1 cellular context compared by ENCODE assay signal in genomic region chr12:122503147-122503751, GRCh38.
TF ChIP-seq lines count a peak whose summit lies in the region.

No MANE protein-coding gene starts in this region.

TF ChIP-seq in K562, 482 proteins besides CTCF, POLR2A, EP300 and RAD21:
- TF ChIP-seq TFAP4 (CRISPR knock-in tag; IDR thresholded peaks at IDR 0.05; ENCODE audit: borderline replicate concordance) (no peak), PHF21A (IDR thresholded peaks at IDR 0.05; ENCODE audit: borderline replicate concordance, low read depth) (no peak), SRF (CRISPR knock-in tag; IDR thresholded peaks at IDR 0.05) (peak in 1 of 2 experiments; percentile 82; a peak in 1 of 4 replicates), TAF15 (IDR thresholded peaks at IDR 0.05; ENCODE audit: low read depth, low read length) (no peak), MYNN (IDR thresholded peaks at IDR 0.05) (no peak), MYNN (CRISPR knock-in tag; IDR thresholded peaks at IDR 0.05) (no peak), ZBTB8A (IDR thresholded peaks at IDR 0.05; ENCODE audit: partially characterized antibody) (no peak), GABPB2 (CRISPR knock-in tag; conservative IDR thresholded peaks at IDR 0.05) (no peak), ZNF263 (CRISPR knock-in tag; IDR thresholded peaks at IDR 0.05; ENCODE audit: borderline replicate concordance) (no peak), POLR2H (tag; IDR thresholded peaks at IDR 0.05; ENCODE audit: low read depth) (peak; percentile 43; the same call in 1 of the 2 replicates), SLC30A9 (CRISPR knock-in tag; IDR thresholded peaks at IDR 0.05) (no peak), KLF6 (CRISPR knock-in tag; IDR thresholded peaks at IDR 0.05; ENCODE audit: borderline replicate concordance) (no peak), ZZZ3 (IDR thresholded peaks at IDR 0.05) (no peak), BRD9 (IDR thresholded peaks at IDR 0.05; ENCODE audit: low read depth, partially characterized antibody) (no peak), ZNF41 (CRISPR knock-in tag; conservative IDR thresholded peaks at IDR 0.05) (no peak), TARDBP (IDR thresholded peaks at IDR 0.05) (no peak), YBX1 (IDR thresholded peaks at IDR 0.05) (no peak)
- TF ChIP-seq, protein P1, sequence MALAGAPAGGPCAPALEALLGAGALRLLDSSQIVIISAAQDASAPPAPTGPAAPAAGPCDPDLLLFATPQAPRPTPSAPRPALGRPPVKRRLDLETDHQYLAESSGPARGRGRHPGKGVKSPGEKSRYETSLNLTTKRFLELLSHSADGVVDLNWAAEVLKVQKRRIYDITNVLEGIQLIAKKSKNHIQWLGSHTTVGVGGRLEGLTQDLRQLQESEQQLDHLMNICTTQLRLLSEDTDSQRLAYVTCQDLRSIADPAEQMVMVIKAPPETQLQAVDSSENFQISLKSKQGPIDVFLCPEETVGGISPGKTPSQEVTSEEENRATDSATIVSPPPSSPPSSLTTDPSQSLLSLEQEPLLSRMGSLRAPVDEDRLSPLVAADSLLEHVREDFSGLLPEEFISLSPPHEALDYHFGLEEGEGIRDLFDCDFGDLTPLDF (CRISPR knock-in tag; IDR thresholded peaks at IDR 0.05), result no peak
- TF ChIP-seq, protein P2, sequence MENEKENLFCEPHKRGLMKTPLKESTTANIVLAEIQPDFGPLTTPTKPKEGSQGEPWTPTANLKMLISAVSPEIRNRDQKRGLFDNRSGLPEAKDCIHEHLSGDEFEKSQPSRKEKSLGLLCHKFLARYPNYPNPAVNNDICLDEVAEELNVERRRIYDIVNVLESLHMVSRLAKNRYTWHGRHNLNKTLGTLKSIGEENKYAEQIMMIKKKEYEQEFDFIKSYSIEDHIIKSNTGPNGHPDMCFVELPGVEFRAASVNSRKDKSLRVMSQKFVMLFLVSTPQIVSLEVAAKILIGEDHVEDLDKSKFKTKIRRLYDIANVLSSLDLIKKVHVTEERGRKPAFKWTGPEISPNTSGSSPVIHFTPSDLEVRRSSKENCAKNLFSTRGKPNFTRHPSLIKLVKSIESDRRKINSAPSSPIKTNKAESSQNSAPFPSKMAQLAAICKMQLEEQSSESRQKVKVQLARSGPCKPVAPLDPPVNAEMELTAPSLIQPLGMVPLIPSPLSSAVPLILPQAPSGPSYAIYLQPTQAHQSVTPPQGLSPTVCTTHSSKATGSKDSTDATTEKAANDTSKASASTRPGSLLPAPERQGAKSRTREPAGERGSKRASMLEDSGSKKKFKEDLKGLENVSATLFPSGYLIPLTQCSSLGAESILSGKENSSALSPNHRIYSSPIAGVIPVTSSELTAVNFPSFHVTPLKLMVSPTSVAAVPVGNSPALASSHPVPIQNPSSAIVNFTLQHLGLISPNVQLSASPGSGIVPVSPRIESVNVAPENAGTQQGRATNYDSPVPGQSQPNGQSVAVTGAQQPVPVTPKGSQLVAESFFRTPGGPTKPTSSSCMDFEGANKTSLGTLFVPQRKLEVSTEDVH (IDR thresholded peaks at IDR 0.05; ENCODE audit: low read depth, partially characterized antibody), result peak; percentile 10
- TF ChIP-seq, protein P3, sequence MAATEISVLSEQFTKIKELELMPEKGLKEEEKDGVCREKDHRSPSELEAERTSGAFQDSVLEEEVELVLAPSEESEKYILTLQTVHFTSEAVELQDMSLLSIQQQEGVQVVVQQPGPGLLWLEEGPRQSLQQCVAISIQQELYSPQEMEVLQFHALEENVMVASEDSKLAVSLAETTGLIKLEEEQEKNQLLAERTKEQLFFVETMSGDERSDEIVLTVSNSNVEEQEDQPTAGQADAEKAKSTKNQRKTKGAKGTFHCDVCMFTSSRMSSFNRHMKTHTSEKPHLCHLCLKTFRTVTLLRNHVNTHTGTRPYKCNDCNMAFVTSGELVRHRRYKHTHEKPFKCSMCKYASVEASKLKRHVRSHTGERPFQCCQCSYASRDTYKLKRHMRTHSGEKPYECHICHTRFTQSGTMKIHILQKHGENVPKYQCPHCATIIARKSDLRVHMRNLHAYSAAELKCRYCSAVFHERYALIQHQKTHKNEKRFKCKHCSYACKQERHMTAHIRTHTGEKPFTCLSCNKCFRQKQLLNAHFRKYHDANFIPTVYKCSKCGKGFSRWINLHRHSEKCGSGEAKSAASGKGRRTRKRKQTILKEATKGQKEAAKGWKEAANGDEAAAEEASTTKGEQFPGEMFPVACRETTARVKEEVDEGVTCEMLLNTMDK (IDR thresholded peaks at IDR 0.05; ENCODE audit: borderline replicate concordance, insufficient read depth, low read depth, low read length, poor library complexity, severe bottlenecking), result no peak
